ENCODE assay signal across 17 cellular contexts in the genomic region with DNA sequence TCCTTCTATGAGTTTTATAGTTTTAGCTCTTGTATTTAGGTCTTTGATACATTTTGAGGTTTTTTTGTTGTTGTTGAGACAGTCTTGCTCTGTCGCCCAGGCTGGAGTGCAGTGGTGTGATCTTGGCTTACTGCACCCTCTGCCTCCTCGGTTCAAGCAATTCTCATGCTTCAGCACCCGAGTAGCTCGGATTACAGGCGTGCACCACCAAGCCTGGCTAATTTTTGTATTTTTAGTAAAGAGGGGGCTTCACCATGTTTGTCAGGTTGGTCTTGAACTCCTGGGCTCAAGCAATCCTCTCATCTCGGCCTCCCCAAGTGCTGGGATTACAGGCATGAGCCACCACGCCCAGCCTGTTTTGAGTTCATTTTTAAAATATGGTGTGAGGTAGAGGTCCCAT. TPM values are rescaled to one million over a fixed set of nuclear protein-coding genes. Genes with fewer than 3 reads are reported as not detected.
DNase-seq lines count a peak whose midpoint lies in the region; ATAC-seq, FAIRE-seq and TF ChIP-seq lines count a peak whose summit lies in the region.
"Had no signal": no experiment of that assay in that cellular context is flagged by ENCODE, and none has a peak within 500 bp of the region (broad histone marks: within the 10 kb centered on the region; RNA-seq: fewer than 3 reads in every experiment).

No MANE protein-coding gene starts in this region.

- POLR2A ChIA-PET in activated CD4-positive, alpha-beta T cell treated with anti-CD3 and anti-CD28 coated beads, Interleukin-2, amount 10 ng/mL, durations not matched to agents 7 days and 5 days (lab: Charles Lee) = interaction anchor here (0.6 to 1.2 kb wide), 2 partner anchors 16 to 43 kb away, joined by 3 to 7 read pairs; no protein-coding TSS in a partner anchor
- POLR2A ChIA-PET in T-cell (lab: Charles Lee) = interaction anchor here (0.6 to 1.4 kb wide), 4 partner anchors 12 to 144 kb away, joined by 3 to 7 read pairs (median 4); no protein-coding TSS in a partner anchor
- POLR2A ChIA-PET in H1 (lab: Charles Lee; ENCODE audit: partially characterized antibody) = interaction anchor here (0.6 kb wide), 1 partner anchor 16 kb away, joined by 3 read pairs; no protein-coding TSS in a partner anchor

- no peak overlapping the region for H2BK12ac ChIP-seq in H1 (ENCODE audit: low read depth, low read length)

- peak in 1 of 4 experiments; percentile 56 for ATAC-seq in T-cell (replicated peaks in 1 of 4)
- no peak for ATAC-seq in esophagus mucosa

- no peak overlapping the region for H3K4ac ChIP-seq in H1 (replicated peaks; ENCODE audit: insufficient read length, low read depth, low read length)

- H3K4me1 Mint-ChIP-seq in activated CD4-positive, alpha-beta T cell treated with anti-CD3 and anti-CD28 coated beads, Interleukin-2, amount 10 ng/mL, durations not matched to agents 7 days and 5 days = peaks cover 48% of the 10 kb centered on the region
- H3K4me1 Mint-ChIP-seq in T-cell = peaks cover 54 to 68% (median 57%) of the 10 kb centered on the region in 3 donors

- TF ChIP-seq POLR2A in H1 (IDR thresholded peaks at IDR 0.05; ENCODE audit: control extremely low read depth in 1 of 2, low read depth in 2 of 2, low read length in 2 of 2) = no peak

- no peak overlapping the region for H3K23ac ChIP-seq in H1 (ENCODE audit: insufficient read length)

- H3K79me1 ChIP-seq in H1 (ENCODE audit: low read depth, low read length) = peaks cover 5% of the 10 kb centered on the region; the same call in 1 of the 2 replicates

- TF ChIP-seq CTCF in H1 (IDR thresholded peaks at IDR 0.05; ENCODE audit: control extremely low read depth in 1 of 3, insufficient read depth in 1 of 3, low read depth in 1 of 3, low read length in 3 of 3) = no peak

- 0 out of 2 replicates have a peak overlapping the region, but pooled peaks have one; percentile 8 for H2BK5ac ChIP-seq in H1 (ENCODE audit: low read depth, low read length)

- H3K4me3 Mint-ChIP-seq in activated CD4-positive, alpha-beta T cell treated with anti-CD3 and anti-CD28 coated beads, Interleukin-2, amount 10 ng/mL, durations not matched to agents 7 days and 5 days = peak overlapping the region; percentile 56
- peak overlapping the region; percentile 43 to 58 (median 49) for H3K4me3 Mint-ChIP-seq in T-cell
- H3K4me3 Mint-ChIP-seq: type B pancreatic cell had no signal

- H4K91ac ChIP-seq in H1 (replicated peaks; ENCODE audit: insufficient read length, low read length) = no peak overlapping the region

- no peak overlapping the region for H3K56ac ChIP-seq in H1 (replicated peaks; ENCODE audit: insufficient read length, low read depth, low read length)

- no peak for TF ChIP-seq EP300 in H1 (IDR thresholded peaks at IDR 0.05; ENCODE audit: borderline replicate concordance in 1 of 2, low read depth in 2 of 2, low read length in 2 of 2)

- TF ChIP-seq RAD21 in H1 (IDR thresholded peaks at IDR 0.05 in 1 of 2, conservative IDR thresholded peaks at IDR 0.05 in 1 of 2; ENCODE audit: low read depth in 2 of 2, low read length in 2 of 2) = no peak

- no peak overlapping the region for H2AK5ac ChIP-seq in H1 (ENCODE audit: low read depth, low read length)

- no peak overlapping the region for H2BK15ac ChIP-seq in H1 (ENCODE audit: low read length)

- no peaks in the 10 kb centered on the region for H3K27me3 Mint-ChIP-seq in activated CD4-positive, alpha-beta T cell treated with anti-CD3 and anti-CD28 coated beads, Interleukin-2, amount 10 ng/mL, durations not matched to agents 7 days and 5 days
- H3K27me3 Mint-ChIP-seq in T-cell = no peaks in the 10 kb centered on the region
- H3K27me3 Mint-ChIP-seq: type B pancreatic cell had no signal

- H2AFZ ChIP-seq in H1 (ENCODE audit: low read length) = no peak overlapping the region

- no peak overlapping the region for H3K18ac ChIP-seq in H1 (ENCODE audit: extremely low read depth, low read length)

- peaks cover 0 to 4% of the 10 kb centered on the region in 2 experiments for H4K20me1 ChIP-seq in H1 (replicated peaks in 1 of 2; ENCODE audit: control insufficient read depth in 1 of 2, insufficient read depth in 2 of 2, low read length in 2 of 2)

- no peaks in the 10 kb centered on the region; the same call in 1 of the 2 replicates for H3K23me2 ChIP-seq in H1 (ENCODE audit: low read depth, low read length)

- no peak overlapping the region for H2BK120ac ChIP-seq in H1 (replicated peaks; ENCODE audit: low read depth, low read length)

- no peaks in the 10 kb centered on the region for H3K36me3 ChIP-seq in H1 (ENCODE audit: control insufficient read depth in 2 of 4, insufficient read depth in 4 of 4, low read length in 3 of 4)
- H3K36me3 ChIP-seq: spleen had no signal

- H3K79me2 ChIP-seq in H1 (ENCODE audit: control insufficient read depth in 1 of 2, insufficient read depth in 2 of 2, low read length in 2 of 2) = peaks cover 0 to 77% of the 10 kb centered on the region in 2 experiments; a peak in 2 of 4 replicates

- H3K4me1 ChIP-seq in H1 (replicated peaks in 1 of 4; ENCODE audit: control insufficient read depth in 3 of 4, insufficient read depth in 4 of 4, low read length in 3 of 4) = no peaks in the 10 kb centered on the region

- H3K36me3 Mint-ChIP-seq in activated CD4-positive, alpha-beta T cell treated with anti-CD3 and anti-CD28 coated beads, Interleukin-2, amount 10 ng/mL, durations not matched to agents 7 days and 5 days (ENCODE audit: low read depth) = peaks cover 17% of the 10 kb centered on the region
- H3K36me3 Mint-ChIP-seq in T-cell = peaks cover 11% of the 10 kb centered on the region

- no peak overlapping the region for H3K9ac ChIP-seq in H1 (replicated peaks in 1 of 4; ENCODE audit: extremely low read depth in 1 of 4, low read depth in 3 of 4, low read length in 3 of 4)

- H4K5ac ChIP-seq in H1 (ENCODE audit: insufficient read length, low read depth, low read length) = no peak overlapping the region

- no peak overlapping the region for H3K4me2 ChIP-seq in H1 (ENCODE audit: insufficient read depth in 1 of 2, low read depth in 2 of 2, low read length in 2 of 2)

- peak overlapping the region; percentile 68 for H3K27ac Mint-ChIP-seq in activated CD4-positive, alpha-beta T cell treated with anti-CD3 and anti-CD28 coated beads, Interleukin-2, amount 10 ng/mL, durations not matched to agents 7 days and 5 days
- H3K27ac Mint-ChIP-seq in T-cell = peak overlapping the region; percentile 60 to 64
- H3K27ac Mint-ChIP-seq: type B pancreatic cell had no signal

- H4K8ac ChIP-seq in H1 (ENCODE audit: extremely low read depth, insufficient read depth, low read length) = no peak overlapping the region

- H3K9me3 ChIP-seq in H1 (ENCODE audit: insufficient read depth in 2 of 2, low read depth in 1 of 2, low read length in 1 of 2) = no peaks in the 10 kb centered on the region
- H3K9me3 ChIP-seq: spleen had no signal

- CTCF ChIA-PET in activated CD4-positive, alpha-beta T cell treated with anti-CD3 and anti-CD28 coated beads, Interleukin-2, amount 10 ng/mL, durations not matched to agents 7 days and 5 days (lab: Charles Lee) = interaction anchor here (0.8 to 1.4 kb wide), 4 partner anchors 18 to 499 kb away, joined by 3 to 4 read pairs (median 3); no protein-coding TSS in a partner anchor
- CTCF ChIA-PET in T-cell (lab: Charles Lee) = interaction anchor here (0.6 to 1.7 kb wide), 5 partner anchors 26 to 200 kb away, joined by 3 to 7 read pairs (median 4); a partner anchor contains a TSS
- CTCF ChIA-PET in H1 (lab: Charles Lee; ENCODE audit: partially characterized antibody) = interaction anchor here (1.5 to 1.6 kb wide), 2 partner anchors 36 to 43 kb away, joined by 4 to 9 read pairs; no protein-coding TSS in a partner anchor

- H3K9me3 Mint-ChIP-seq in activated CD4-positive, alpha-beta T cell treated with anti-CD3 and anti-CD28 coated beads, Interleukin-2, amount 10 ng/mL, durations not matched to agents 7 days and 5 days = no peaks in the 10 kb centered on the region
- H3K9me3 Mint-ChIP-seq in T-cell = no peaks in the 10 kb centered on the region
- H3K9me3 Mint-ChIP-seq: type B pancreatic cell had no signal

- H3K27ac ChIP-seq in H1 (ENCODE audit: low read depth, low read length) = no peak overlapping the region
- H3K27ac ChIP-seq: spleen had no signal

- no peaks in the 10 kb centered on the region for H3K27me3 ChIP-seq in H1 (replicated peaks in 1 of 4; ENCODE audit: control insufficient read depth in 3 of 4, extremely low read depth in 1 of 4, insufficient read depth in 3 of 4, low read length in 3 of 4)
- H3K27me3 ChIP-seq: spleen had no signal

- H2BK20ac ChIP-seq in H1 (ENCODE audit: low read length) = no peak overlapping the region

- DNase-seq in activated CD4-positive, alpha-beta T cell treated with anti-CD3 and anti-CD28 coated beads, Interleukin-2, amount 10 ng/mL, durations not matched to agents 7 days and 5 days = no peak
- no peak for DNase-seq in activated CD4-positive, alpha-beta T cell treated with anti-CD3 and anti-CD28 coated beads for 4 hours
- DNase-seq in T-cell (no peak), H1 (ENCODE audit: low read depth in 1 of 2, low spot score in 2 of 2) (no peak), renal cortical epithelial cell (ENCODE audit: low read depth) (peak; percentile 19), activated gamma-delta T cell (lab: John Stamatoyannopoulos, UW) (no peak)
- DNase-seq in stimulated activated CD4-positive, alpha-beta T cell treated with anti-CD3 and anti-CD28 coated beads, Interleukin-15, amount 100 ng/mL, for 24 hours = no peak
- DNase-seq: cerebellar nuclear complex, DMS79 treated with DMSO at 0.1 percent for 48 hours, hippocampal formation, left ventricle myocardium superior, NCI-H146, NCI-H69, spleen had no signal

- no peak overlapping the region for H3K4me3 ChIP-seq in H1 (ENCODE audit: extremely low read depth in 1 of 4, insufficient read depth in 2 of 4, low read depth in 3 of 4, low read length in 4 of 4)
- H3K4me3 ChIP-seq: spleen had no signal

- FAIRE-seq in H1 (lab: Jason Lieb, UNC) = no peak
- FAIRE-seq: TTC549 had no signal

- 81% methylated on average over 7 of the region's 7 CpGs; no CpG with 5 or more reads in 1 of the 2 experiments for WGBS in H1 (ENCODE audit: extremely low coverage in 1 of 2, insufficient coverage in 1 of 2, insufficient read length in 1 of 2, insufficient replicate concordance in 2 of 2, low coverage in 1 of 2, low lambda C conversion rate in 2 of 2, missing lambda C conversion rate in 1 of 2), 2 experiments

- no peak overlapping the region for H3K14ac ChIP-seq in H1 (ENCODE audit: insufficient read length)

RNA-seq across cellular contexts. Expression of a gene that starts 14.5 kb away (rescaled TPM):
- total RNA-seq in activated CD4-positive, alpha-beta T cell treated with anti-CD3 and anti-CD28 coated beads, Interleukin-2, amount 10 ng/mL, durations not matched to agents 7 days and 5 days = 10 to 100 TPM; 20.4 to 21.4 TPM
- total RNA-seq in T-cell (10 to 100 TPM; 20.2 to 31.9 (median 20.9) TPM), renal cortical epithelial cell (10.3 and 11.8 TPM in 2 replicates), esophagus mucosa (6.7 TPM)
- total RNA-seq in H1 (2021; fragmentation: NEBNext Ultra II Directional; extraction: Animal tissue kit (Norgen Biotek cat#: 25700)) = 14.3 and 15.7 TPM in 2 replicates
- 3.1 and 4.2 TPM in 2 replicates for polyA plus RNA-seq in H1 (2011; rRNA removed)
- 4.8 TPM for polyA plus RNA-seq in H1 (2011; cell fraction: cytosol; rRNA removed)
- polyA plus RNA-seq in H1 (2011; cell fraction: nucleus; rRNA removed) = 4.0 TPM
- polyA plus RNA-seq in H1 (2012, experiment 1 of 2) = 5.8 to 8.1 TPM (median 6.3 TPM) in 4 replicates
- polyA plus RNA-seq in H1 (2012, experiment 2 of 2) = 0.80 TPM
- polyA plus RNA-seq in H1 (2013, experiment 1 of 2) = 8.8 TPM
- 9.5 TPM for polyA plus RNA-seq in H1 (2013, experiment 2 of 2)
- 13.1 and 17.9 TPM in 2 replicates for polyA minus RNA-seq in H1 (2011; rRNA and poly(A)+ RNA removed)
- 9.9 TPM for polyA minus RNA-seq in H1 (2011; cell fraction: cytosol; rRNA and poly(A)+ RNA removed)
- 11.6 TPM for polyA minus RNA-seq in H1 (2011; cell fraction: nucleus; rRNA and poly(A)+ RNA removed)
